ENCODE assay signal across 15 cellular contexts in genomic region chr3:72427575-72427974, GRCh38. TPM values are rescaled to one million over a fixed set of nuclear protein-coding genes. Genes with fewer than 3 reads are reported as not detected.
DNase-seq lines count a peak whose midpoint lies in the region; ATAC-seq and TF ChIP-seq lines count a peak whose summit lies in the region.
"Had no signal": no experiment of that assay in that cellular context is flagged by ENCODE, and none has a peak within 500 bp of the region (broad histone marks: within the 10 kb centered on the region; RNA-seq: fewer than 3 reads in every experiment).

No MANE protein-coding gene starts in this region.

- H3K9ac ChIP-seq in endodermal cell (ENCODE audit: extremely low read depth, low read length, poor library complexity, severe bottlenecking), result no peak overlapping the region

- peak; percentile 20 to 44 for ATAC-seq in activated T-cell treated with anti-CD3 and anti-CD28 coated beads, Interleukin-2, amount 50 U/mL, for 72 hours (replicated peaks in 1 of 2)

- no peaks in the 10 kb centered on the region for H3K27me3 ChIP-seq in endodermal cell (ENCODE audit: control insufficient read depth, insufficient read depth, low read length, poor library complexity, severe bottlenecking)
- no peaks in the 10 kb centered on the region for H3K27me3 ChIP-seq in BE2C
- H3K27me3 ChIP-seq: tibial artery had no signal

- H3K36me3 ChIP-seq in endodermal cell (ENCODE audit: control insufficient read depth, insufficient read depth, low read length) (no peaks in the 10 kb centered on the region), BE2C (no peaks in the 10 kb centered on the region; the same call in 1 of the 2 replicates)
- H3K36me3 ChIP-seq: tibial artery had no signal

- H3K27ac Mint-ChIP-seq in activated T-cell treated with anti-CD3 and anti-CD28 coated beads, Interleukin-2, amount 50 U/mL, for 72 hours, result peak overlapping the region; percentile 90
- H3K27ac Mint-ChIP-seq in endodermal cell, result no peak overlapping the region
- H3K27ac Mint-ChIP-seq in stimulated activated naive CD8-positive, alpha-beta T cell treated with anti-CD3 and anti-CD28 coated beads, Interleukin-15, Interleukin-2, amounts not matched to agents 100 ng/mL and 50 ng/mL, for 24 hours, result peak overlapping the region; percentile 93

- TF ChIP-seq CTCF in endodermal cell (conservative IDR thresholded peaks at IDR 0.05) (no peak), BE2C (IDR thresholded peaks at IDR 0.05; ENCODE audit: low read depth, low read length) (no peak)

- no peaks in the 10 kb centered on the region for H3K27me3 Mint-ChIP-seq in activated T-cell treated with anti-CD3 and anti-CD28 coated beads, Interleukin-2, amount 50 U/mL, for 72 hours (ENCODE audit: low read depth)
- no peaks in the 10 kb centered on the region for H3K27me3 Mint-ChIP-seq in endodermal cell (ENCODE audit: insufficient read depth)
- H3K27me3 Mint-ChIP-seq in stimulated activated naive CD8-positive, alpha-beta T cell treated with anti-CD3 and anti-CD28 coated beads, Interleukin-15, Interleukin-2, amounts not matched to agents 100 ng/mL and 50 ng/mL, for 24 hours, result no peaks in the 10 kb centered on the region

- H3K4me3 ChIP-seq in endodermal cell (ENCODE audit: low read length), result peak overlapping the region; percentile 7
- no peak overlapping the region for H3K4me3 ChIP-seq in BE2C (ENCODE audit: low read depth, low read length)
- H3K4me3 ChIP-seq: tibial artery had no signal

- H3K9me3 ChIP-seq in endodermal cell (ENCODE audit: control insufficient read depth, low read length) (peaks cover 7% of the 10 kb centered on the region), BE2C (no peaks in the 10 kb centered on the region)
- H3K9me3 ChIP-seq: tibial artery had no signal

- H3K4me1 ChIP-seq in endodermal cell (ENCODE audit: control insufficient read depth, insufficient read depth, low read length) (peaks cover 15% of the 10 kb centered on the region), BE2C (peaks cover 38% of the 10 kb centered on the region)

- no peak overlapping the region for H3K27ac ChIP-seq in endodermal cell (ENCODE audit: low read depth, low read length)
- H3K27ac ChIP-seq: tibial artery had no signal

- peaks cover 88% of the 10 kb centered on the region for H3K4me1 Mint-ChIP-seq in activated T-cell treated with anti-CD3 and anti-CD28 coated beads, Interleukin-2, amount 50 U/mL, for 72 hours (ENCODE audit: low read depth)
- peaks cover 41% of the 10 kb centered on the region for H3K4me1 Mint-ChIP-seq in endodermal cell
- H3K4me1 Mint-ChIP-seq in stimulated activated naive CD8-positive, alpha-beta T cell treated with anti-CD3 and anti-CD28 coated beads, Interleukin-15, Interleukin-2, amounts not matched to agents 100 ng/mL and 50 ng/mL, for 24 hours (ENCODE audit: low read depth), result peaks cover 95% of the 10 kb centered on the region

- no peak for DNase-seq in activated T-cell treated with anti-CD3 and anti-CD28 coated beads, Interleukin-2, amount 50 U/mL, for 72 hours
- DNase-seq in activated T-cell treated with anti-CD3 and anti-CD28 coated beads for 4 hours, result no peak
- DNase-seq in OCI-M1 (lab: John Stamatoyannopoulos, UW), result peak; percentile 6
- no peak for DNase-seq in endodermal cell
- no peak for DNase-seq in RKO (ENCODE audit: low spot score)
- no peak for DNase-seq in BE2C
- DNase-seq in dedifferentiated amniotic fluid mesenchymal stem cell (ENCODE audit: extremely low spot score), result no peak
- DNase-seq: anterior cingulate cortex, DMS79 treated with DMSO at 0.1 percent for 48 hours, Kasumi-1, NCI-H187, NCI-H748 treated with DMSO at 0.1 percent for 48 hours, posterior cingulate gyrus, tibial artery had no signal

- peaks cover 0 to 25% of the 10 kb centered on the region in 2 donors for H3K36me3 Mint-ChIP-seq in activated T-cell treated with anti-CD3 and anti-CD28 coated beads, Interleukin-2, amount 50 U/mL, for 72 hours (ENCODE audit: insufficient read depth in 2 of 2)
- peaks cover 11% of the 10 kb centered on the region for H3K36me3 Mint-ChIP-seq in endodermal cell (ENCODE audit: low read depth)
- H3K36me3 Mint-ChIP-seq in stimulated activated naive CD8-positive, alpha-beta T cell treated with anti-CD3 and anti-CD28 coated beads, Interleukin-15, Interleukin-2, amounts not matched to agents 100 ng/mL and 50 ng/mL, for 24 hours (ENCODE audit: low read depth), result peaks cover 52% of the 10 kb centered on the region

- WGBS in endodermal cell (ENCODE audit: insufficient coverage in 1 of 2, insufficient read length in 1 of 2), 2 experiments, result 90 to 99% methylated on average over 7 of the region's 8 CpGs

- H3K9me3 Mint-ChIP-seq in activated T-cell treated with anti-CD3 and anti-CD28 coated beads, Interleukin-2, amount 50 U/mL, for 72 hours, result no peaks in the 10 kb centered on the region
- H3K9me3 Mint-ChIP-seq in endodermal cell, result peaks cover 10% of the 10 kb centered on the region
- peaks cover under 1% of the 10 kb centered on the region for H3K9me3 Mint-ChIP-seq in stimulated activated naive CD8-positive, alpha-beta T cell treated with anti-CD3 and anti-CD28 coated beads, Interleukin-15, Interleukin-2, amounts not matched to agents 100 ng/mL and 50 ng/mL, for 24 hours

- H3K4me3 Mint-ChIP-seq in activated T-cell treated with anti-CD3 and anti-CD28 coated beads, Interleukin-2, amount 50 U/mL, for 72 hours, result peak overlapping the region; percentile 68 to 71
- no peak overlapping the region for H3K4me3 Mint-ChIP-seq in endodermal cell
- H3K4me3 Mint-ChIP-seq in stimulated activated naive CD8-positive, alpha-beta T cell treated with anti-CD3 and anti-CD28 coated beads, Interleukin-15, Interleukin-2, amounts not matched to agents 100 ng/mL and 50 ng/mL, for 24 hours, result peak overlapping the region; percentile 63

RNA-seq across cellular contexts. Expression of gene RYBP, which starts 18.8 kb away (rescaled TPM):
- 10 to 100 TPM; 59.2 to 66.6 TPM for total RNA-seq in activated T-cell treated with anti-CD3 and anti-CD28 coated beads, Interleukin-2, amount 50 U/mL, for 72 hours
- 10 to 100 TPM; 25.7 to 30.9 TPM for total RNA-seq in endodermal cell
- 19.5 TPM for polyA plus RNA-seq in endodermal cell (2013, experiment 1 of 2)
- polyA plus RNA-seq in endodermal cell (2013, experiment 2 of 2), result 18.7 TPM
- polyA plus RNA-seq in BE2C (2012; ENCODE audit: insufficient read depth, insufficient read length, low read depth), result 27.8 TPM
